In the genomic region with DNA sequence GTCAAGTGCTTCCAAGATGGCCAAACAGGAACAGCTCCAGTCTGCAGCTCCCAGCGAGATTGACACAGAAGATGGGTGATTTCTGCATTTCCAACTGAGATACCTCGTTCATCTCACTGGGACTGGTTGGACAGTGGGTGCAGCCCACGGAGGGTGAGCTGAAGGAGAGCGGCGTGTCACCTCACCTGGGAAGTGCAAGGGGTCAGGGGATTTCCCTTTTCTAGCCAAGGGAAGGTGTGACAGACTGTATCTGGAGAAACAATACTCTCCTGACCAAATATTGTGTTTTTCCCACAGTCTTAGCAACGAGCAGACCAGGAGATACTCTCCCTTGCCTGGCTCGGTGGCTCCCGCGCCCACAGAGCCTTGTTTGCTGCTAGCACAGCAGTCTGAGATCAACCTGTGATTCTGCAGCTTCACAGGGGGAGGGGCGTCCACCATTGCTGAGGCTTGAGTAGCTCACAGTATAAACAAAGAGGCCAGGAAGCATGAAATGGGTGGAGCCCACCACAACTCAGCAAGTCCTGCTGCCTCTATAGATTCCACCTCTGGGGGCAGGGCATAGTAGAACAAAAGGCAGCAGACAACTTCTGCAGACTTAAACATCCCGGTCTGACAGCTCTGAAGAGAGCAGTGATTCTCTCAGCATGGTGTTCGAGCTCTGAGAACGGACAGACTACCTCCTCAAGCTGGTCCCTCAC, we compare ENCODE assay signal across 1 cellular context.
TF ChIP-seq lines count a peak whose summit lies in the region.

No MANE protein-coding gene starts in this region.

TF ChIP-seq in H1, 55 proteins besides CTCF, POLR2A, EP300 and RAD21 (continued from another document):
- TF ChIP-seq RBBP5 (IDR thresholded peaks at IDR 0.05; ENCODE audit: borderline replicate concordance, low read depth, low read length): no peak; the same call in 1 of the 2 replicates
- no peak for TF ChIP-seq TEAD4 (IDR thresholded peaks at IDR 0.05; ENCODE audit: low read depth, low read length)
- TF ChIP-seq TAF1 (IDR thresholded peaks at IDR 0.05; ENCODE audit: low read depth, low read length): 0 out of 2 replicates have a peak, but pooled peaks have one; percentile 13
- no peak for TF ChIP-seq EZH2 (IDR thresholded peaks at IDR 0.05; ENCODE audit: low read depth, low read length, severe bottlenecking)
- no peak for TF ChIP-seq PHF8 (conservative IDR thresholded peaks at IDR 0.05; ENCODE audit: low read depth, low read length)
- no peak for TF ChIP-seq KDM5A (IDR thresholded peaks at IDR 0.05; ENCODE audit: low read length)
- TF ChIP-seq GTF2F1 (IDR thresholded peaks at IDR 0.05; ENCODE audit: borderline replicate concordance, low read depth, low read length): no peak
- TF ChIP-seq SIN3A (conservative IDR thresholded peaks at IDR 0.05 in 1 of 2, IDR thresholded peaks at IDR 0.05 in 1 of 2; ENCODE audit: low read depth in 1 of 2, low read length in 2 of 2): no peak
- peak; percentile 50 for TF ChIP-seq ASH2L (IDR thresholded peaks at IDR 0.05; ENCODE audit: low read length)
- no peak for TF ChIP-seq TAF7 (optimal IDR thresholded peaks at IDR 0.05; ENCODE audit: borderline replicate concordance, low read depth, low read length)
- TF ChIP-seq TCF12 (IDR thresholded peaks at IDR 0.05; ENCODE audit: low read depth, low read length): no peak
- no peak for TF ChIP-seq SP1 (IDR thresholded peaks at IDR 0.05; ENCODE audit: low read depth, low read length)
- no peak for TF ChIP-seq CHD1 (IDR thresholded peaks at IDR 0.05; ENCODE audit: low read depth, low read length)
- TF ChIP-seq, protein P1, sequence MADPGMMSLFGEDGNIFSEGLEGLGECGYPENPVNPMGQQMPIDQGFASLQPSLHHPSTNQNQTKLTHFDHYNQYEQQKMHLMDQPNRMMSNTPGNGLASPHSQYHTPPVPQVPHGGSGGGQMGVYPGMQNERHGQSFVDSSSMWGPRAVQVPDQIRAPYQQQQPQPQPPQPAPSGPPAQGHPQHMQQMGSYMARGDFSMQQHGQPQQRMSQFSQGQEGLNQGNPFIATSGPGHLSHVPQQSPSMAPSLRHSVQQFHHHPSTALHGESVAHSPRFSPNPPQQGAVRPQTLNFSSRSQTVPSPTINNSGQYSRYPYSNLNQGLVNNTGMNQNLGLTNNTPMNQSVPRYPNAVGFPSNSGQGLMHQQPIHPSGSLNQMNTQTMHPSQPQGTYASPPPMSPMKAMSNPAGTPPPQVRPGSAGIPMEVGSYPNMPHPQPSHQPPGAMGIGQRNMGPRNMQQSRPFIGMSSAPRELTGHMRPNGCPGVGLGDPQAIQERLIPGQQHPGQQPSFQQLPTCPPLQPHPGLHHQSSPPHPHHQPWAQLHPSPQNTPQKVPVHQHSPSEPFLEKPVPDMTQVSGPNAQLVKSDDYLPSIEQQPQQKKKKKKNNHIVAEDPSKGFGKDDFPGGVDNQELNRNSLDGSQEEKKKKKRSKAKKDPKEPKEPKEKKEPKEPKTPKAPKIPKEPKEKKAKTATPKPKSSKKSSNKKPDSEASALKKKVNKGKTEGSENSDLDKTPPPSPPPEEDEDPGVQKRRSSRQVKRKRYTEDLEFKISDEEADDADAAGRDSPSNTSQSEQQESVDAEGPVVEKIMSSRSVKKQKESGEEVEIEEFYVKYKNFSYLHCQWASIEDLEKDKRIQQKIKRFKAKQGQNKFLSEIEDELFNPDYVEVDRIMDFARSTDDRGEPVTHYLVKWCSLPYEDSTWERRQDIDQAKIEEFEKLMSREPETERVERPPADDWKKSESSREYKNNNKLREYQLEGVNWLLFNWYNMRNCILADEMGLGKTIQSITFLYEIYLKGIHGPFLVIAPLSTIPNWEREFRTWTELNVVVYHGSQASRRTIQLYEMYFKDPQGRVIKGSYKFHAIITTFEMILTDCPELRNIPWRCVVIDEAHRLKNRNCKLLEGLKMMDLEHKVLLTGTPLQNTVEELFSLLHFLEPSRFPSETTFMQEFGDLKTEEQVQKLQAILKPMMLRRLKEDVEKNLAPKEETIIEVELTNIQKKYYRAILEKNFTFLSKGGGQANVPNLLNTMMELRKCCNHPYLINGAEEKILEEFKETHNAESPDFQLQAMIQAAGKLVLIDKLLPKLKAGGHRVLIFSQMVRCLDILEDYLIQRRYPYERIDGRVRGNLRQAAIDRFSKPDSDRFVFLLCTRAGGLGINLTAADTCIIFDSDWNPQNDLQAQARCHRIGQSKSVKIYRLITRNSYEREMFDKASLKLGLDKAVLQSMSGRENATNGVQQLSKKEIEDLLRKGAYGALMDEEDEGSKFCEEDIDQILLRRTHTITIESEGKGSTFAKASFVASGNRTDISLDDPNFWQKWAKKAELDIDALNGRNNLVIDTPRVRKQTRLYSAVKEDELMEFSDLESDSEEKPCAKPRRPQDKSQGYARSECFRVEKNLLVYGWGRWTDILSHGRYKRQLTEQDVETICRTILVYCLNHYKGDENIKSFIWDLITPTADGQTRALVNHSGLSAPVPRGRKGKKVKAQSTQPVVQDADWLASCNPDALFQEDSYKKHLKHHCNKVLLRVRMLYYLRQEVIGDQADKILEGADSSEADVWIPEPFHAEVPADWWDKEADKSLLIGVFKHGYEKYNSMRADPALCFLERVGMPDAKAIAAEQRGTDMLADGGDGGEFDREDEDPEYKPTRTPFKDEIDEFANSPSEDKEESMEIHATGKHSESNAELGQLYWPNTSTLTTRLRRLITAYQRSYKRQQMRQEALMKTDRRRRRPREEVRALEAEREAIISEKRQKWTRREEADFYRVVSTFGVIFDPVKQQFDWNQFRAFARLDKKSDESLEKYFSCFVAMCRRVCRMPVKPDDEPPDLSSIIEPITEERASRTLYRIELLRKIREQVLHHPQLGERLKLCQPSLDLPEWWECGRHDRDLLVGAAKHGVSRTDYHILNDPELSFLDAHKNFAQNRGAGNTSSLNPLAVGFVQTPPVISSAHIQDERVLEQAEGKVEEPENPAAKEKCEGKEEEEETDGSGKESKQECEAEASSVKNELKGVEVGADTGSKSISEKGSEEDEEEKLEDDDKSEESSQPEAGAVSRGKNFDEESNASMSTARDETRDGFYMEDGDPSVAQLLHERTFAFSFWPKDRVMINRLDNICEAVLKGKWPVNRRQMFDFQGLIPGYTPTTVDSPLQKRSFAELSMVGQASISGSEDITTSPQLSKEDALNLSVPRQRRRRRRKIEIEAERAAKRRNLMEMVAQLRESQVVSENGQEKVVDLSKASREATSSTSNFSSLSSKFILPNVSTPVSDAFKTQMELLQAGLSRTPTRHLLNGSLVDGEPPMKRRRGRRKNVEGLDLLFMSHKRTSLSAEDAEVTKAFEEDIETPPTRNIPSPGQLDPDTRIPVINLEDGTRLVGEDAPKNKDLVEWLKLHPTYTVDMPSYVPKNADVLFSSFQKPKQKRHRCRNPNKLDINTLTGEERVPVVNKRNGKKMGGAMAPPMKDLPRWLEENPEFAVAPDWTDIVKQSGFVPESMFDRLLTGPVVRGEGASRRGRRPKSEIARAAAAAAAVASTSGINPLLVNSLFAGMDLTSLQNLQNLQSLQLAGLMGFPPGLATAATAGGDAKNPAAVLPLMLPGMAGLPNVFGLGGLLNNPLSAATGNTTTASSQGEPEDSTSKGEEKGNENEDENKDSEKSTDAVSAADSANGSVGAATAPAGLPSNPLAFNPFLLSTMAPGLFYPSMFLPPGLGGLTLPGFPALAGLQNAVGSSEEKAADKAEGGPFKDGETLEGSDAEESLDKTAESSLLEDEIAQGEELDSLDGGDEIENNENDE (IDR thresholded peaks at IDR 0.05; ENCODE audit: insufficient replicate concordance, low read length): no peak
- TF ChIP-seq BRCA1 (IDR thresholded peaks at IDR 0.05; ENCODE audit: low read depth, low read length): no peak
- TF ChIP-seq TBP (IDR thresholded peaks at IDR 0.05; ENCODE audit: low read depth, low read length): no peak
- TF ChIP-seq YY1 (IDR thresholded peaks at IDR 0.05; ENCODE audit: low read depth, low read length): peak; percentile 48; the same call in 1 of the 2 replicates
